Comparison of ENCODE assay signal across 8 cellular contexts in genomic region chr1:21329209-21329844, GRCh38. TPM values are rescaled to one million over a fixed set of nuclear protein-coding genes. Genes with fewer than 3 reads are reported as not detected.
DNase-seq lines count a peak whose midpoint lies in the region; ATAC-seq and TF ChIP-seq lines count a peak whose summit lies in the region.

No MANE protein-coding gene starts in this region.

- TF ChIP-seq POLR2A in body of pancreas (IDR thresholded peaks at IDR 0.05) (peak in 2 of 3 donors; percentile 27 to 36), gastroesophageal sphincter (IDR thresholded peaks at IDR 0.05) (no peak)

- TF ChIP-seq CTCF in body of pancreas (IDR thresholded peaks at IDR 0.05) (peak in 3 of 7 experiments; percentile 24 to 41 (median 30)), gastroesophageal sphincter (IDR thresholded peaks at IDR 0.05) (no peak)

- peaks cover 0 to 3% (median 0%) of the 10 kb centered on the region in 7 donors for H3K9me3 Mint-ChIP-seq in CD4-positive, CD25-positive, alpha-beta regulatory T cell

- ATAC-seq in CD4-positive, CD25-positive, alpha-beta regulatory T cell (ENCODE audit: low read depth in 2 of 2), result peak in 1 of 2 donors; percentile 16
- peak; percentile 73 for ATAC-seq in body of pancreas
- ATAC-seq in gastroesophageal sphincter, result no peak
- ATAC-seq in GM21360 (IDR thresholded peaks at IDR 0.05; ENCODE audit: unreplicated experiment), result no peak

- peaks cover 4% of the 10 kb centered on the region for H3K36me3 ChIP-seq in CD4-positive, CD25-positive, alpha-beta regulatory T cell (ENCODE audit: control insufficient read depth, insufficient read depth, low read length)
- H3K36me3 ChIP-seq in body of pancreas (replicated peaks in 1 of 2; ENCODE audit: insufficient read depth in 1 of 2, low read depth in 2 of 2) (no peaks in the 10 kb centered on the region), gastroesophageal sphincter (peaks cover 0 to 8% of the 10 kb centered on the region in 2 donors)

- peaks cover 23 to 91% (median 67%) of the 10 kb centered on the region in 4 donors for H3K4me1 Mint-ChIP-seq in CD4-positive, CD25-positive, alpha-beta regulatory T cell

- H3K9me3 ChIP-seq in CD4-positive, CD25-positive, alpha-beta regulatory T cell (ENCODE audit: control insufficient read depth in 2 of 2, low read length in 2 of 2), result no peaks in the 10 kb centered on the region
- H3K9me3 ChIP-seq in body of pancreas, result no peaks in the 10 kb centered on the region
- no peaks in the 10 kb centered on the region for H3K9me3 ChIP-seq in gastroesophageal sphincter

- H3K27ac ChIP-seq in CD4-positive, CD25-positive, alpha-beta regulatory T cell (ENCODE audit: insufficient read depth, low read length, poor library complexity, severe bottlenecking), result peak overlapping the region; percentile 33
- H3K27ac ChIP-seq in body of pancreas (peak overlapping the region; percentile 82 to 91 (median 88)), gastroesophageal sphincter (no peak overlapping the region)

- no peak for TF ChIP-seq RAD21 in Ishikawa (IDR thresholded peaks at IDR 0.05; ENCODE audit: low read depth)

- H3K36me3 Mint-ChIP-seq in CD4-positive, CD25-positive, alpha-beta regulatory T cell, result peaks cover 8% of the 10 kb centered on the region

- H3K4me1 ChIP-seq in CD4-positive, CD25-positive, alpha-beta regulatory T cell (ENCODE audit: control insufficient read depth, insufficient read depth, low read length, poor library complexity, severe bottlenecking), result peaks cover 71% of the 10 kb centered on the region
- H3K4me1 ChIP-seq in body of pancreas, result peaks cover 96% of the 10 kb centered on the region
- peaks cover 4 to 93% (median 50%) of the 10 kb centered on the region in 3 donors for H3K4me1 ChIP-seq in gastroesophageal sphincter

- 9 to 14% methylated on average over 6 to 7 of the region's 7 CpGs for WGBS in body of pancreas, 2 donors
- 77% methylated on average over 4 of the region's 7 CpGs; no CpG with 5 or more reads in 1 of the 2 donors for WGBS in gastroesophageal sphincter (ENCODE audit: low coverage in 1 of 2), 2 donors

- no peaks in the 10 kb centered on the region for H3K27me3 ChIP-seq in CD4-positive, CD25-positive, alpha-beta regulatory T cell (ENCODE audit: control insufficient read depth, insufficient read depth, low read length)
- no peaks in the 10 kb centered on the region for H3K27me3 ChIP-seq in body of pancreas
- H3K27me3 ChIP-seq in gastroesophageal sphincter, result no peaks in the 10 kb centered on the region

- H3K4me3 Mint-ChIP-seq in CD4-positive, CD25-positive, alpha-beta regulatory T cell, result peak overlapping the region in 3 of 4 donors; percentile 73 to 76 (median 73)

- peak overlapping the region; percentile 89 to 96 (median 94) for H3K27ac Mint-ChIP-seq in CD4-positive, CD25-positive, alpha-beta regulatory T cell

- no peaks in the 10 kb centered on the region for H3K27me3 Mint-ChIP-seq in CD4-positive, CD25-positive, alpha-beta regulatory T cell

- TF ChIP-seq EP300 in Ishikawa (IDR thresholded peaks at IDR 0.05; ENCODE audit: borderline replicate concordance) (peak; percentile 58; the same call in 1 of the 2 replicates), gastroesophageal sphincter (IDR thresholded peaks at IDR 0.05) (no peak)

- DNase-seq in CD4-positive, CD25-positive, alpha-beta regulatory T cell, result peak in 2 of 3 donors; percentile 44 to 46
- DNase-seq in body of pancreas, result peak; percentile 67 to 91 (median 80)
- DNase-seq in mucosa of gallbladder (ENCODE audit: low spot score), result peak; percentile 76
- no peak for DNase-seq in AG08396 (ENCODE audit: low spot score)
- DNase-seq in HCEC 1CT, result no peak

- H3K4me3 ChIP-seq in CD4-positive, CD25-positive, alpha-beta regulatory T cell (ENCODE audit: low read depth, low read length), result peak overlapping the region; percentile 2
- H3K4me3 ChIP-seq in body of pancreas, result no peak overlapping the region
- no peak overlapping the region for H3K4me3 ChIP-seq in gastroesophageal sphincter

- intact Hi-C loops in body of pancreas (cut with DNase I), result no loop called here

TF ChIP-seq in Ishikawa, 13 proteins besides CTCF, POLR2A, EP300 and RAD21:
- TF ChIP-seq TEAD4 (IDR thresholded peaks at IDR 0.05) (peak; percentile 3; the same call in 1 of the 2 replicates), REST (IDR thresholded peaks at IDR 0.05; ENCODE audit: low read depth) (no peak), YY1 (IDR thresholded peaks at IDR 0.05; ENCODE audit: low read depth) (no peak), CREB1 (IDR thresholded peaks at IDR 0.05; ENCODE audit: low read depth) (no peak), CEBPB (IDR thresholded peaks at IDR 0.05) (peak; percentile 71), NFIC (IDR thresholded peaks at IDR 0.05) (no peak), TAF1 (IDR thresholded peaks at IDR 0.05; ENCODE audit: low read depth) (no peak), EGR1 (IDR thresholded peaks at IDR 0.05) (no peak)
- TF ChIP-seq, protein P1, sequence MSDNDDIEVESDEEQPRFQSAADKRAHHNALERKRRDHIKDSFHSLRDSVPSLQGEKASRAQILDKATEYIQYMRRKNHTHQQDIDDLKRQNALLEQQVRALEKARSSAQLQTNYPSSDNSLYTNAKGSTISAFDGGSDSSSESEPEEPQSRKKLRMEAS (IDR thresholded peaks at IDR 0.05), result peak; percentile 43; the same call in 1 of the 2 replicates

RNA-seq across cellular contexts. Expression of gene ECE1, which starts 39.1 kb away (rescaled TPM):
- total RNA-seq in CD4-positive, CD25-positive, alpha-beta regulatory T cell, result 140 TPM
- 10 to 100 TPM; 25.7 to 32.3 (median 27.7) TPM for polyA plus RNA-seq in CD4-positive, CD25-positive, alpha-beta regulatory T cell
- 10 to 100 TPM; 79.1 to 83.3 TPM for total RNA-seq in body of pancreas
- total RNA-seq in mucosa of gallbladder, result 140 TPM
- 10 to 100 TPM; 68.3 to 94.7 (median 69.9) TPM for total RNA-seq in gastroesophageal sphincter

Comparison
In these comparisons a context has a peak if more than half of its experiments do, and no peak if none do; other contexts are left out.
1. DNase-seq: peak in CD4-positive, CD25-positive, alpha-beta regulatory T cell (2 of 3), body of pancreas (4 of 4) and mucosa of gallbladder (single experiment); none in AG08396 (single experiment) and HCEC 1CT (single experiment).
2. H3K27ac ChIP-seq: peak in CD4-positive, CD25-positive, alpha-beta regulatory T cell (single experiment) and body of pancreas (4 of 4); none in gastroesophageal sphincter (0 of 4).
3. POLR2A ChIP-seq: peak in body of pancreas (2 of 3); none in gastroesophageal sphincter (0 of 2).